Comparison of ENCODE assay signal across 7 cellular contexts in genomic region chr7:8408871-8409270, GRCh38.
"Had no signal": no experiment of that assay in that cellular context is flagged by ENCODE, and none has a peak within 500 bp of the region (broad histone marks: within the 10 kb centered on the region; RNA-seq: fewer than 3 reads in every experiment).

No MANE protein-coding gene starts in this region.

- H3K4me3 ChIP-seq: K562 had no signal

- ATAC-seq: HepG2, K562 had no signal

- H3K27ac ChIP-seq: HL-60, KMS-11 had no signal

- DNase-seq: IMR-90, KBM-7, KG1 had no signal
